Comparison of ENCODE assay signal across 13 cellular contexts in the genomic region with DNA sequence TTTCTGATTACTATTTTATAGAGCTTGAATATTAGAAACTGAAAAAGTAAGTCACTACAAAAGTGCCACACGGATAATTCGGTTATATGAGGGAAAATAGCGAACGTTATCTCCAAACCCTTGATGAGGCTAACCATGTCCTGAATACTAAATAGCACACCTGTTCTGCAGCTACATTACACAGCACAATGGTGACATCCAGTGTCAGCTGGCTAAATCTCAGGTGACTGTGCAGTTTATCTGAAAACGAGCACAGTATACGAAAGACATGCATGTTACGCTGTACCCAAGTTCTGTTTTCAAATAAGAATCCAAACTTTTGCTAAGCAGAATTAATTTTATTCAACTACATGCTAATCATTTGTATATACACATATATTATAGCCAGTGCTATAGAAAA. TPM values are rescaled to one million over a fixed set of nuclear protein-coding genes. Genes with fewer than 3 reads are reported as not detected.
DNase-seq lines count a peak whose midpoint lies in the region; FAIRE-seq and TF ChIP-seq lines count a peak whose summit lies in the region.
"Had no signal": no experiment of that assay in that cellular context is flagged by ENCODE, and none has a peak within 500 bp of the region (broad histone marks: within the 10 kb centered on the region; RNA-seq: fewer than 3 reads in every experiment).

No MANE protein-coding gene starts in this region.

- TF ChIP-seq CTCF in bronchial epithelial cell (IDR thresholded peaks at IDR 0.05; ENCODE audit: insufficient read depth, low read length, severe bottlenecking) (peak; percentile 17), parathyroid adenoma (IDR thresholded peaks at IDR 0.05) (peak; percentile 30)

- H3K4me2 ChIP-seq in parathyroid adenoma (ENCODE audit: low read length) = no peak overlapping the region

- H3K27me3 ChIP-seq in bronchial epithelial cell (ENCODE audit: control insufficient read depth, insufficient read depth, low read length) (no peaks in the 10 kb centered on the region), parathyroid adenoma (ENCODE audit: control insufficient read depth, insufficient read depth, low read length) (no peaks in the 10 kb centered on the region)

- no peaks in the 10 kb centered on the region for H3K36me3 ChIP-seq in bronchial epithelial cell (ENCODE audit: control insufficient read depth, insufficient read depth, low read length)
- H3K36me3 ChIP-seq in parathyroid adenoma (ENCODE audit: control insufficient read depth, insufficient read depth, low read length) = no peaks in the 10 kb centered on the region
- H3K36me3 ChIP-seq: cardiac muscle cell, lower lobe of right lung had no signal

- no peak overlapping the region for H3K27ac ChIP-seq in parathyroid adenoma
- H3K27ac ChIP-seq: cardiac muscle cell, lower lobe of right lung had no signal

- H2AFZ ChIP-seq in parathyroid adenoma = no peak overlapping the region

- H3K4me3 ChIP-seq in bronchial epithelial cell (ENCODE audit: low read depth, low read length) (no peak overlapping the region), parathyroid adenoma (ENCODE audit: low read depth, low read length) (no peak overlapping the region)
- H3K4me3 ChIP-seq: cardiac muscle cell, lower lobe of right lung had no signal

- DNase-seq in NCI-H345 (lab: John Stamatoyannopoulos, UW) = peak; percentile 13
- DNase-seq in NCI-H345 treated with DMSO at 0.1 percent for 48 hours (lab: John Stamatoyannopoulos, UW; ENCODE audit: unreplicated experiment) = no peak
- DNase-seq in NCI-H510A (lab: John Stamatoyannopoulos, UW) = peak; percentile 15
- DNase-seq in bronchial epithelial cell (ENCODE audit: low read depth) = peak; percentile 21
- DNase-seq in dermis blood vessel endothelial cell = no peak
- DNase-seq in GM19239 (ENCODE audit: insufficient read length, low spot score) = no peak
- no peak for DNase-seq in C1 segment of cervical spinal cord (lab: John Stamatoyannopoulos, UW)
- DNase-seq: activated T-cell treated with anti-CD3 and anti-CD28 coated beads, Interleukin-2, amount 50 U/mL, for 4 hours; lower lobe of right lung; NCI-H446 treated with DMSO at 0.1 percent for 48 hours had no signal

- H3K9me3 ChIP-seq in parathyroid adenoma (ENCODE audit: control insufficient read depth, low read length) = no peaks in the 10 kb centered on the region
- H3K9me3 ChIP-seq: lower lobe of right lung had no signal

- FAIRE-seq in bronchial epithelial cell (lab: Jason Lieb, UNC) (no peak), GM19239 (lab: Jason Lieb, UNC) (no peak)
- FAIRE-seq: A204.1 had no signal

- no peak overlapping the region for H3K9ac ChIP-seq in parathyroid adenoma

- H3K4me1 ChIP-seq in parathyroid adenoma = no peaks in the 10 kb centered on the region

- H3K79me2 ChIP-seq in parathyroid adenoma = no peaks in the 10 kb centered on the region

RNA-seq across cellular contexts. Expression of gene CCDC68, which starts 9.0 kb away (rescaled TPM):
- total RNA-seq in bronchial epithelial cell (3.5 and 4.2 TPM in 2 replicates), dermis blood vessel endothelial cell (1.2 and 2.1 TPM in 2 replicates)
- total RNA-seq: activated T-cell treated with anti-CD3 and anti-CD28 coated beads, Interleukin-2, amount 50 U/mL, for 4 hours had no signal

Comparison
In these comparisons a context has a peak if more than half of its experiments do, and no peak if none do; other contexts are left out.
1. DNase-seq: peak in NCI-H345 (single experiment), NCI-H510A (single experiment) and bronchial epithelial cell (single experiment); none in NCI-H345 treated with DMSO at 0.1 percent for 48 hours (single experiment), dermis blood vessel endothelial cell (single experiment), GM19239 (single experiment) and C1 segment of cervical spinal cord (0 of 14).